18 cellular contexts compared by ENCODE assay signal in the genomic region with DNA sequence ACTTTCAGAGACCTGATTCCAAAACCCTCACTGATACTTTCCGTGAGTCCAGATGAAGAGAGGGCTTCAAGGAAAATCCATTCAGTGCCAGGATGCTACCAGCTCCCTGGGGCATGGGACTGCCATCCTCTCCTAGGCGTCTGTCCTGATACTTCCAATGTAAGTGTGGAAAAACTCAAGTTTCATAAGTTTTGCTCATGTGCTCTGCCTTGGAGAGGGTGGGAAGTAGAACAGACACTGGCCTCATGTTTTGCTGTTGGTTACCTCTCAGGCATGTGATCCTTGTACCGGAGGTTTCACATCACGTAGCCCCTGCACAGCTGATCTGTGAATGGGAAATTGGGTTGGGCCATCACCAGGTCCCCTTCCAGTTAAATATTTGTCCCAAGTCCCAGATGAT.
"Had no signal": no experiment of that assay in that cellular context is flagged by ENCODE, and none has a peak within 500 bp of the region (broad histone marks: within the 10 kb centered on the region; RNA-seq: fewer than 3 reads in every experiment).

No MANE protein-coding gene starts in this region.

- H3K36me3 ChIP-seq: heart left ventricle, ovary, right lobe of liver, upper lobe of left lung had no signal

- ATAC-seq: body of pancreas; heart left ventricle; stimulated activated memory B cell treated with anti-CD40 and anti-IgM and Interleukin-4, amounts not matched to agents 10 μg/mL and 1 μg/mL and 100 μg/mL, for 72 hours had no signal

- H3K4me3 ChIP-seq: body of pancreas, heart left ventricle, mucosa of descending colon, ovary, right lobe of liver, smooth muscle cell, testis, upper lobe of left lung had no signal

- DNase-seq: activated B cell treated with CpG ODN at 0.5 μM for 24 hours; activated CD4-positive, alpha-beta T cell treated with anti-CD3 and anti-CD28 coated beads for 4 hours; activated naive CD4-positive, alpha-beta T cell treated with Interleukin-2 at 50 U/mL for 16 hours; activated naive CD8-positive, alpha-beta T cell treated with anti-CD3 and anti-CD28 coated beads, Interleukin-2, amount 10 ng/mL, durations not matched to agents 7 days and 5 days; activated T-cell treated with anti-CD3 and anti-CD28 coated beads, Interleukin-2, amount 50 U/mL, for 1 hour; body of pancreas; caudate nucleus; heart left ventricle; mesenchymal stem cell; mucosa of descending colon; naive B cell; ovary; stimulated activated CD4-positive, alpha-beta T cell treated with anti-CD3 and anti-CD28 coated beads, Interleukin-4, amount 100 ng/mL, for 4 hours; testis; upper lobe of left lung had no signal

- H3K27me3 ChIP-seq: body of pancreas, heart left ventricle, ovary, right lobe of liver, testis, upper lobe of left lung had no signal

- H3K9me3 ChIP-seq: body of pancreas, mucosa of descending colon, ovary, right lobe of liver, testis, upper lobe of left lung had no signal

- H3K4me1 ChIP-seq: body of pancreas had no signal

- H3K27ac ChIP-seq: body of pancreas, right lobe of liver, testis had no signal
